1 cellular context compared by ENCODE assay signal in genomic region chr2:19048593-19049264, GRCh38.
A peak's percentile ranks its signal among the peaks of the same experiment; 100 is the strongest.
TF ChIP-seq lines count a peak whose summit lies in the region.

No MANE protein-coding gene starts in this region.

TF ChIP-seq in HepG2, 621 proteins besides CTCF, POLR2A, EP300 and RAD21 (continued from another document and continues in another):
- peak; percentile 66; the same call in 1 of the 2 replicates for TF ChIP-seq ATF3 (CRISPR knock-in tag; IDR thresholded peaks at IDR 0.05)
- TF ChIP-seq HES4 (CRISPR knock-in tag; IDR thresholded peaks at IDR 0.05; ENCODE audit: borderline replicate concordance) = no peak
- TF ChIP-seq MED1 (CRISPR knock-in tag; IDR thresholded peaks at IDR 0.05) = peak; percentile 48; the same call in 1 of the 2 replicates
- TF ChIP-seq ZBTB49 (CRISPR knock-in tag; IDR thresholded peaks at IDR 0.05; ENCODE audit: borderline replicate concordance) = no peak
- no peak for TF ChIP-seq ZNF724P (CRISPR knock-in tag; IDR thresholded peaks at IDR 0.05; ENCODE audit: borderline replicate concordance)
- no peak for TF ChIP-seq ZNF318 (CRISPR knock-in tag; IDR thresholded peaks at IDR 0.05)
- TF ChIP-seq ARNT2 (CRISPR knock-in tag; IDR thresholded peaks at IDR 0.05; ENCODE audit: low read depth) = no peak
- no peak for TF ChIP-seq SMAD1 (CRISPR knock-in tag; IDR thresholded peaks at IDR 0.05; ENCODE audit: borderline replicate concordance, low read depth)
- no peak for TF ChIP-seq MYPOP (CRISPR knock-in tag; IDR thresholded peaks at IDR 0.05)
- TF ChIP-seq ETV5 (CRISPR knock-in tag; IDR thresholded peaks at IDR 0.05; ENCODE audit: borderline replicate concordance) = peak; percentile 86; the same call in 1 of the 2 replicates
- no peak for TF ChIP-seq ELK4 (CRISPR knock-in tag; IDR thresholded peaks at IDR 0.05; ENCODE audit: borderline replicate concordance)
- TF ChIP-seq MXD4 (CRISPR knock-in tag; IDR thresholded peaks at IDR 0.05) = 0 out of 2 replicates have a peak, but pooled peaks have one; percentile 38
- no peak for TF ChIP-seq MLLT10 (CRISPR knock-in tag; IDR thresholded peaks at IDR 0.05)
- TF ChIP-seq FOXC1 (CRISPR knock-in tag; IDR thresholded peaks at IDR 0.05; ENCODE audit: borderline replicate concordance) = no peak
- no peak for TF ChIP-seq THAP9 (CRISPR knock-in tag; IDR thresholded peaks at IDR 0.05; ENCODE audit: borderline replicate concordance)
- no peak for TF ChIP-seq ZNF782 (CRISPR knock-in tag; IDR thresholded peaks at IDR 0.05; ENCODE audit: borderline replicate concordance)
- no peak for TF ChIP-seq HINFP (CRISPR knock-in tag; IDR thresholded peaks at IDR 0.05; ENCODE audit: low read depth)
- no peak for TF ChIP-seq ZFP36L1 (CRISPR knock-in tag; IDR thresholded peaks at IDR 0.05)
- no peak for TF ChIP-seq ONECUT2 (CRISPR knock-in tag; IDR thresholded peaks at IDR 0.05)
- TF ChIP-seq SIX1 (CRISPR knock-in tag; IDR thresholded peaks at IDR 0.05; ENCODE audit: borderline replicate concordance) = peak; percentile 91; the same call in 1 of the 2 replicates
- TF ChIP-seq ZNF644 (CRISPR knock-in tag; IDR thresholded peaks at IDR 0.05; ENCODE audit: low read depth) = peak; percentile 95
- peak; percentile 65; the same call in 1 of the 2 replicates for TF ChIP-seq HNF1B (CRISPR knock-in tag; IDR thresholded peaks at IDR 0.05)
- TF ChIP-seq ZNF274 (CRISPR knock-in tag; IDR thresholded peaks at IDR 0.05) = no peak
- TF ChIP-seq ZNF30 (CRISPR knock-in tag; IDR thresholded peaks at IDR 0.05) = no peak
- no peak for TF ChIP-seq SAFB2 (CRISPR knock-in tag; IDR thresholded peaks at IDR 0.05; ENCODE audit: borderline replicate concordance, low read depth)
- TF ChIP-seq ZMYM4 (CRISPR knock-in tag; IDR thresholded peaks at IDR 0.05) = peak; percentile 90
- no peak for TF ChIP-seq PRDM15 (CRISPR knock-in tag; IDR thresholded peaks at IDR 0.05)
